Comparison of ENCODE assay signal across 23 cellular contexts in genomic region chr13:25352230-25352629, GRCh38.
"Had no signal": no experiment of that assay in that cellular context is flagged by ENCODE, and none has a peak within 500 bp of the region (broad histone marks: within the 10 kb centered on the region; RNA-seq: fewer than 3 reads in every experiment).

No MANE protein-coding gene starts in this region.

- H3K4me3 ChIP-seq: adrenal gland, breast epithelium, colonic mucosa, dorsolateral prefrontal cortex, left lung, ovary, psoas muscle, right atrium auricular region, thyroid gland had no signal

- H3K4me3 Mint-ChIP-seq: activated naive CD8-positive, alpha-beta T cell; activated T-cell treated with anti-CD3 and anti-CD28 coated beads, Interleukin-2, amount 50 U/mL, for 24 hours; effector memory CD8-positive, alpha-beta T cell; immature natural killer cell; natural killer cell; stimulated activated naive CD8-positive, alpha-beta T cell treated with anti-CD3 and anti-CD28 coated beads, Interleukin-15, Interleukin-2, amounts not matched to agents 100 ng/mL and 50 ng/mL, for 24 hours; T-helper 17 cell had no signal

- ATAC-seq: effector memory CD8-positive, alpha-beta T cell; left lung; natural killer cell; psoas muscle; T-helper 17 cell had no signal

- H3K4me1 Mint-ChIP-seq: immature natural killer cell, natural killer cell, T-helper 17 cell had no signal

- H3K4me1 ChIP-seq: adrenal gland, breast epithelium, colonic mucosa, left lung, psoas muscle, right atrium auricular region, thyroid gland had no signal

- H3K36me3 Mint-ChIP-seq: activated naive CD8-positive, alpha-beta T cell; immature natural killer cell; natural killer cell had no signal

- H3K36me3 ChIP-seq: adrenal gland, breast epithelium, colonic mucosa, left lung, ovary, right atrium auricular region, thyroid gland had no signal

- H3K27ac Mint-ChIP-seq: activated naive CD8-positive, alpha-beta T cell; activated T-cell treated with anti-CD3 and anti-CD28 coated beads, Interleukin-2, amount 50 U/mL, for 24 hours; activated T-helper 2 cell treated with anti-CD3 and anti-CD28 coated beads, Interferon-gamma antibody, Interleukin-2, Interleukin-4, amounts not matched to agents 10 μg/mL and 5 μg/mL and 100 μg/mL, durations not matched to agents 14 hours and 24 hours and 36 hours; effector memory CD8-positive, alpha-beta T cell; immature natural killer cell; natural killer cell; stimulated activated naive CD8-positive, alpha-beta T cell treated with anti-CD3 and anti-CD28 coated beads, Interleukin-15, Interleukin-2, amounts not matched to agents 100 ng/mL and 50 ng/mL, for 24 hours; T-helper 17 cell had no signal

- H3K9me3 ChIP-seq: adrenal gland, breast epithelium, colonic mucosa, left lung, ovary, psoas muscle, right atrium auricular region, thyroid gland had no signal

- H3K9me3 Mint-ChIP-seq: activated T-cell treated with anti-CD3 and anti-CD28 coated beads, Interleukin-2, amount 50 U/mL, for 24 hours; activated T-helper 2 cell treated with anti-CD3 and anti-CD28 coated beads, Interferon-gamma antibody, Interleukin-2, Interleukin-4, amounts not matched to agents 10 μg/mL and 5 μg/mL and 100 μg/mL, durations not matched to agents 14 hours and 24 hours and 36 hours; effector memory CD8-positive, alpha-beta T cell; natural killer cell; stimulated activated naive CD8-positive, alpha-beta T cell treated with anti-CD3 and anti-CD28 coated beads, Interleukin-15, Interleukin-2, amounts not matched to agents 100 ng/mL and 50 ng/mL, for 24 hours had no signal

- H3K27ac ChIP-seq: adrenal gland, breast epithelium, colonic mucosa, dorsolateral prefrontal cortex, left lung, ovary, psoas muscle, right atrium auricular region, thyroid gland had no signal

- H3K27me3 ChIP-seq: colonic mucosa, dorsolateral prefrontal cortex, ovary, right atrium auricular region, thyroid gland had no signal

- DNase-seq: activated CD4-positive, alpha-beta T cell treated with anti-CD3 and anti-CD28 coated beads for 1 hour; activated naive CD4-positive, alpha-beta T cell; activated T-cell treated with anti-CD3 and anti-CD28 coated beads, Interleukin-2, amount 50 U/mL, for 24 hours; adrenal gland; colonic mucosa; dorsolateral prefrontal cortex; effector memory CD8-positive, alpha-beta T cell; foreskin fibroblast; immature natural killer cell; left lung; midbrain; natural killer cell; ovary; psoas muscle; substantia nigra; SW 1271; T-helper 17 cell; thyroid gland had no signal
